Comparison of ENCODE assay signal across 8 cellular contexts in genomic region chr9:2116073-2116472, GRCh38.
DNase-seq lines count a peak whose midpoint lies in the region; ATAC-seq and TF ChIP-seq lines count a peak whose summit lies in the region.

No MANE protein-coding gene starts in this region.

- no peaks in the 10 kb centered on the region for H3K27me3 ChIP-seq in HAP-1 (ENCODE audit: low read depth)
- no peaks in the 10 kb centered on the region for H3K27me3 ChIP-seq in WERI-Rb-1 (ENCODE audit: insufficient read depth, low read depth, severe bottlenecking)

- intact Hi-C loops in left colon (cut with DNase I, micrococcal nuclease) = no loop called here

- H3K36me3 ChIP-seq in HAP-1 (replicated peaks) (no peaks in the 10 kb centered on the region), WERI-Rb-1 (peaks cover 14% of the 10 kb centered on the region)

- H3K4me3 ChIP-seq in HAP-1 = no peak overlapping the region
- H3K4me3 ChIP-seq in WERI-Rb-1 (ENCODE audit: low read depth, low read length) = no peak overlapping the region

- H3K4me1 ChIP-seq in HAP-1 = no peaks in the 10 kb centered on the region

- DNase-seq in CD1c-positive myeloid dendritic cell (ENCODE audit: extremely low spot score) = peak; percentile 8
- peak; percentile 20 to 40 for DNase-seq in HAP-1 (ENCODE audit: low spot score in 2 of 2)
- DNase-seq in WERI-Rb-1 = peak; percentile 28
- no peak for DNase-seq in left colon
- DNase-seq in NCI-H1048 (lab: John Stamatoyannopoulos, UW) = no peak
- DNase-seq in NCI-H345 (lab: John Stamatoyannopoulos, UW) = no peak
- no peak for DNase-seq in G401 (ENCODE audit: low spot score)

- ATAC-seq in left colon (peak; percentile 44), HG03108 (IDR thresholded peaks at IDR 0.05; ENCODE audit: unreplicated experiment) (no peak)

- peak; percentile 55 for TF ChIP-seq CTCF in WERI-Rb-1 (IDR thresholded peaks at IDR 0.05; ENCODE audit: low read depth, low read length)

- no peak overlapping the region for H3K27ac ChIP-seq in WERI-Rb-1

- no peaks in the 10 kb centered on the region for H3K9me3 ChIP-seq in HAP-1
- H3K9me3 ChIP-seq in WERI-Rb-1 (ENCODE audit: severe bottlenecking) = no peaks in the 10 kb centered on the region

- in situ Hi-C loops in HAP-1 (cut with MboI; ENCODE audit: low sequenced_read_pairs) = no loop called here
- in situ Hi-C loops in G401 (cut with HindIII; ENCODE audit: low sequenced_read_pairs) = no loop called here

Comparison
In these comparisons a context has a peak if more than half of its experiments do, and no peak if none do; other contexts are left out.
1. DNase-seq: peak in CD1c-positive myeloid dendritic cell (single experiment), HAP-1 (2 of 2) and WERI-Rb-1 (single experiment); none in left colon (0 of 2), NCI-H1048 (single experiment), NCI-H345 (single experiment) and G401 (single experiment).